18 cellular contexts compared by ENCODE assay signal in the genomic region with DNA sequence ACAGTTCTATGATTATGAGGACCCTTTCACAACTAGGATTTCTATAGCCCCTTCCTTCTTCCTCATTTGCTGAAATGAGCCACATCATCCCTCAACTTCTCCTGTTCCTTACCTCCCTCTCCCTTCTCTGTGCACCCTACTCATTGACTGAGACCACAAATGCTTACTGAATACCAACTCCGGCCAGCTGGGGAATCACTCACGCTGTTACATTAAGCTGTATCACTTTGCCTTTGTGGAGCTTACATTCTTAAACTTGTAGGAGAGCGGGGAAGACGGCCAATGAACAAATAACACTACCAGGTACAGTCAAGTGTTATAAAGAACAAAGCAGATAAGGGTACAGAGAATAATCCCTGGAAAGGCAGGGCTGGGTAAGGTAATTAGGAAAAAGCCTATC. TPM values are rescaled to one million over a fixed set of nuclear protein-coding genes. Genes with fewer than 3 reads are reported as not detected.
DNase-seq lines count a peak whose midpoint lies in the region; ATAC-seq and TF ChIP-seq lines count a peak whose summit lies in the region.
"Had no signal": no experiment of that assay in that cellular context is flagged by ENCODE, and none has a peak within 500 bp of the region (broad histone marks: within the 10 kb centered on the region; RNA-seq: fewer than 3 reads in every experiment).

No MANE protein-coding gene starts in this region.

- H3K27ac ChIP-seq in RWPE2 (ENCODE audit: poor library complexity, severe bottlenecking) (peak overlapping the region; percentile 72), left ventricle myocardium inferior (replicated peaks) (peak overlapping the region; percentile 58), osteoblast (ENCODE audit: low read depth, low read length) (peak overlapping the region; percentile 96)
- H3K27ac ChIP-seq: prostate gland, uterus had no signal

- no peak overlapping the region for H2AFZ ChIP-seq in osteoblast (ENCODE audit: low read length)

- H3K27me3 ChIP-seq in RWPE2 (ENCODE audit: insufficient read depth, poor library complexity, severe bottlenecking) (no peaks in the 10 kb centered on the region), left ventricle myocardium inferior (ENCODE audit: low read depth) (no peaks in the 10 kb centered on the region), osteoblast (ENCODE audit: insufficient read depth, low read length) (no peaks in the 10 kb centered on the region)
- H3K27me3 ChIP-seq: uterus had no signal

- no peak for TF ChIP-seq CTCF in RWPE2 (IDR thresholded peaks at IDR 0.05; ENCODE audit: poor library complexity, severe bottlenecking)
- no peak for TF ChIP-seq CTCF in left ventricle myocardium inferior (IDR thresholded peaks at IDR 0.05; ENCODE audit: borderline replicate concordance)
- no peak for TF ChIP-seq CTCF in osteoblast (IDR thresholded peaks at IDR 0.05; ENCODE audit: extremely low read depth, low read depth, low read length)
- TF ChIP-seq CTCF in GM20000 (IDR thresholded peaks at IDR 0.05; ENCODE audit: extremely low read depth, missing control alignments): no peak

- no peaks in the 10 kb centered on the region for H4K20me1 ChIP-seq in osteoblast (ENCODE audit: insufficient read depth, low read length)

- H3K36me3 ChIP-seq in RWPE2 (ENCODE audit: low read depth) (peaks cover 8% of the 10 kb centered on the region; the same call in 1 of the 2 replicates), left ventricle myocardium inferior (no peaks in the 10 kb centered on the region), osteoblast (ENCODE audit: insufficient read depth, low read length) (no peaks in the 10 kb centered on the region)
- H3K36me3 ChIP-seq: prostate gland, uterus had no signal

- peak; percentile 32 for DNase-seq in Daoy (ENCODE audit: low read depth)
- DNase-seq in RWPE2 (ENCODE audit: low spot score): no peak
- no peak for DNase-seq in left ventricle myocardium inferior
- DNase-seq in osteoblast (ENCODE audit: insufficient read length, low spot score, missing footprints): no peak
- no peak for DNase-seq in HPDE6-E6E7 (ENCODE audit: extremely low spot score)
- no peak for DNase-seq in NCI-H774 (lab: John Stamatoyannopoulos, UW)
- no peak for DNase-seq in GM20000 (ENCODE audit: low spot score)
- DNase-seq: activated CD4-positive, alpha-beta T cell treated with anti-CD3 and anti-CD28 coated beads for 36 hours; cortex of kidney; DND-41; NCI-H1105; NCI-H446; stimulated activated CD4-positive, alpha-beta T cell treated with anti-CD3 and anti-CD28 coated beads, Interleukin-4, amount 100 ng/mL, for 24 hours; uterus had no signal

- H3K4me3 ChIP-seq in RWPE2 (ENCODE audit: severe bottlenecking) (no peak overlapping the region), left ventricle myocardium inferior (no peak overlapping the region), osteoblast (ENCODE audit: insufficient read depth, low read length) (no peak overlapping the region)
- H3K4me3 ChIP-seq: prostate gland, uterus had no signal

- H3K4me1 ChIP-seq in RWPE2 (ENCODE audit: insufficient read depth, poor library complexity, severe bottlenecking): peaks cover 20% of the 10 kb centered on the region
- peaks cover 79% of the 10 kb centered on the region for H3K4me1 ChIP-seq in left ventricle myocardium inferior
- H3K4me1 ChIP-seq in osteoblast (ENCODE audit: insufficient read depth, low read length): peaks cover 45% of the 10 kb centered on the region
- H3K4me1 ChIP-seq: prostate gland had no signal

- H3K4me2 ChIP-seq in osteoblast (ENCODE audit: insufficient read depth, low read length): no peak overlapping the region

- no peak for ATAC-seq in RWPE2 (ENCODE audit: low read depth)
- ATAC-seq in HG02938 (IDR thresholded peaks at IDR 0.05; ENCODE audit: unreplicated experiment): no peak
- ATAC-seq: activated CD4-positive, alpha-beta T cell treated with anti-CD3 and anti-CD28 coated beads for 36 hours; esophagus mucosa; stimulated activated memory B cell treated with anti-CD40 and anti-IgM and Interleukin-4, amounts not matched to agents 10 μg/mL and 1 μg/mL and 100 μg/mL, for 72 hours had no signal

- peaks cover 83% of the 10 kb centered on the region for H3K79me2 ChIP-seq in osteoblast (ENCODE audit: insufficient read depth, low read length)

- intact Hi-C loops in left ventricle myocardium inferior (cut with micrococcal nuclease): no loop called here

- H3K9me3 ChIP-seq in RWPE2 (ENCODE audit: severe bottlenecking): no peaks in the 10 kb centered on the region
- no peaks in the 10 kb centered on the region for H3K9me3 ChIP-seq in left ventricle myocardium inferior (replicated peaks)
- H3K9me3 ChIP-seq in osteoblast (ENCODE audit: low read depth, low read length): no peaks in the 10 kb centered on the region
- H3K9me3 ChIP-seq: prostate gland, uterus had no signal

RNA-seq across cellular contexts. Expression of gene SUCLG2, which starts 5.7 kb away (rescaled TPM):
- 20.3 and 22.1 TPM in 2 replicates for total RNA-seq in Daoy (2014; rRNA removed; shearing (Covaris generic))
- total RNA-seq in left ventricle myocardium inferior (100 TPM), osteoblast (56.8 and 62.5 TPM in 2 replicates)
